Comparison of ENCODE assay signal across 27 cellular contexts in genomic region chr5:27080147-27080546, GRCh38. TPM values are rescaled to one million over a fixed set of nuclear protein-coding genes. Genes with fewer than 3 reads are reported as not detected.
DNase-seq lines count a peak whose midpoint lies in the region; ATAC-seq and TF ChIP-seq lines count a peak whose summit lies in the region.
"Had no signal": no experiment of that assay in that cellular context is flagged by ENCODE, and none has a peak within 500 bp of the region (broad histone marks: within the 10 kb centered on the region; RNA-seq: fewer than 3 reads in every experiment).

No MANE protein-coding gene starts in this region.

- peak; percentile 33 for DNase-seq in H9
- peak; percentile 17 for DNase-seq in WTC11 (ENCODE audit: low spot score)
- DNase-seq in mesendoderm = peak; percentile 10
- no peak for DNase-seq in activated naive CD8-positive, alpha-beta T cell treated with anti-CD3 and anti-CD28 coated beads, Interleukin-2, amount 50 U/mL, for 24 hours
- no peak for DNase-seq in brain microvascular endothelial cell
- no peak for DNase-seq in activated CD8-positive, alpha-beta memory T cell treated with anti-CD3 and anti-CD28 coated beads, Interleukin-2, amount 50 U/mL, for 4 hours
- DNase-seq: 8988T; ACHN; BE2C; C1 segment of cervical spinal cord; CD4-positive, alpha-beta memory T cell; CD4-positive, CD25-positive, alpha-beta regulatory T cell; CD8-positive, alpha-beta memory T cell; COR-L47; DMS 273 treated with DMSO at 0.1 percent for 48 hours; DMS153; DMS53; DMS79; DND-41; EL; GF-D8 had no signal

- no peaks in the 10 kb centered on the region for H3K23me2 ChIP-seq in H9 (ENCODE audit: insufficient read length, low read depth, low read length, poor library complexity, severe bottlenecking)

- H3T11ph ChIP-seq in H9 (ENCODE audit: low read length) = no peak overlapping the region

- H3K4me2 ChIP-seq in H9 (ENCODE audit: insufficient read depth, insufficient read length, low read length) (no peak overlapping the region), mesendoderm (ENCODE audit: low read length) (no peak overlapping the region)
- H3K4me2 ChIP-seq: BLaER1 had no signal

- no peaks in the 10 kb centered on the region for H3K9me3 ChIP-seq in H9 (ENCODE audit: control insufficient read depth, low read depth, low read length)
- H3K9me3 ChIP-seq: BE2C, BLaER1 had no signal

- H3K27ac Mint-ChIP-seq in H9 (no peak overlapping the region), WTC11 (no peak overlapping the region)
- no peak overlapping the region for H3K27ac Mint-ChIP-seq in activated naive CD8-positive, alpha-beta T cell treated with anti-CD3 and anti-CD28 coated beads, Interleukin-2, amount 50 U/mL, for 24 hours
- no peak overlapping the region for H3K27ac Mint-ChIP-seq in activated T-helper 17 cell treated with anti-CD3 and anti-CD28 coated beads, Interleukin-2, amount 50 U/mL, for 72 hours
- H3K27ac Mint-ChIP-seq: CD14-positive monocyte; CD4-positive, CD25-positive, alpha-beta regulatory T cell had no signal

- no peaks in the 10 kb centered on the region for H4K20me1 ChIP-seq in H9 (ENCODE audit: control insufficient read depth, insufficient read depth, insufficient read length)
- H4K20me1 ChIP-seq: BLaER1 had no signal

- in situ Hi-C loops in brain microvascular endothelial cell (cut with HindIII; ENCODE audit: low pct_ligation_motif_present, low sequenced_read_pairs) = no loop called here

- H3K4me3 ChIP-seq in mesendoderm (ENCODE audit: low read length) = no peak overlapping the region
- no peak overlapping the region for H3K4me3 ChIP-seq in brain microvascular endothelial cell (ENCODE audit: low read depth, low read length)
- H3K4me3 ChIP-seq: BLaER1 had no signal

- H3K27me3 Mint-ChIP-seq in H9 (ENCODE audit: low read depth) (no peaks in the 10 kb centered on the region), WTC11 (ENCODE audit: low read depth) (no peaks in the 10 kb centered on the region)
- no peaks in the 10 kb centered on the region for H3K27me3 Mint-ChIP-seq in activated naive CD8-positive, alpha-beta T cell treated with anti-CD3 and anti-CD28 coated beads, Interleukin-2, amount 50 U/mL, for 24 hours
- no peaks in the 10 kb centered on the region for H3K27me3 Mint-ChIP-seq in activated T-helper 17 cell treated with anti-CD3 and anti-CD28 coated beads, Interleukin-2, amount 50 U/mL, for 72 hours
- H3K27me3 Mint-ChIP-seq: CD4-positive, alpha-beta memory T cell; CD4-positive, CD25-positive, alpha-beta regulatory T cell; CD8-positive, alpha-beta memory T cell had no signal

- no peak overlapping the region for H3K56ac ChIP-seq in H9 (ENCODE audit: insufficient read length, low read depth, low read length)
- no peak overlapping the region for H3K56ac ChIP-seq in mesendoderm (ENCODE audit: low read length)

- no peak overlapping the region for H3K4ac ChIP-seq in H9 (ENCODE audit: low read depth, low read length)
- no peak overlapping the region for H3K4ac ChIP-seq in mesendoderm (ENCODE audit: low read depth, low read length)

- no peak overlapping the region for H2BK12ac ChIP-seq in H9 (ENCODE audit: insufficient read length, low read depth, low read length)

- no peak overlapping the region for H3K14ac ChIP-seq in H9 (ENCODE audit: insufficient read depth, low read length)

- H3K79me2 ChIP-seq in H9 (ENCODE audit: insufficient read depth, low read length) = no peaks in the 10 kb centered on the region
- no peaks in the 10 kb centered on the region for H3K79me2 ChIP-seq in mesendoderm (ENCODE audit: control insufficient read depth, insufficient read depth, low read length)

- no peak overlapping the region for H2BK20ac ChIP-seq in H9 (ENCODE audit: low read depth, low read length, poor library complexity, severe bottlenecking)

- no peaks in the 10 kb centered on the region for H3K36me3 ChIP-seq in mesendoderm (ENCODE audit: control insufficient read depth, insufficient read depth, low read length)
- H3K36me3 ChIP-seq in brain microvascular endothelial cell (replicated peaks) = no peaks in the 10 kb centered on the region
- H3K36me3 ChIP-seq: BE2C, BLaER1 had no signal

- H3K27ac ChIP-seq in H9 (ENCODE audit: insufficient read length, low read depth, low read length) (no peak overlapping the region), mesendoderm (ENCODE audit: low read depth, low read length) (no peak overlapping the region), brain microvascular endothelial cell (no peak overlapping the region)
- H3K27ac ChIP-seq: BLaER1 had no signal

- H3K27me3 ChIP-seq in H9 (ENCODE audit: insufficient read depth, low read length) = no peaks in the 10 kb centered on the region
- H3K27me3 ChIP-seq in mesendoderm (ENCODE audit: insufficient read depth, low read length, poor library complexity) = no peaks in the 10 kb centered on the region
- no peaks in the 10 kb centered on the region for H3K27me3 ChIP-seq in brain microvascular endothelial cell (replicated peaks)
- H3K27me3 ChIP-seq: BE2C, BLaER1 had no signal

- no peak overlapping the region for H3K4me3 Mint-ChIP-seq in H9
- H3K4me3 Mint-ChIP-seq in WTC11 = no peak overlapping the region
- no peak overlapping the region for H3K4me3 Mint-ChIP-seq in activated naive CD8-positive, alpha-beta T cell treated with anti-CD3 and anti-CD28 coated beads, Interleukin-2, amount 50 U/mL, for 24 hours
- H3K4me3 Mint-ChIP-seq in activated T-helper 17 cell treated with anti-CD3 and anti-CD28 coated beads, Interleukin-2, amount 50 U/mL, for 72 hours = no peak overlapping the region
- H3K4me3 Mint-ChIP-seq: CD14-positive monocyte; CD4-positive, alpha-beta memory T cell; CD4-positive, CD25-positive, alpha-beta regulatory T cell; CD8-positive, alpha-beta memory T cell had no signal

- no CpG with 5 or more reads among the region's 1 CpG for WGBS in H9 (ENCODE audit: extremely low coverage, insufficient read length, low lambda C conversion rate)
- no CpG with 5 or more reads among the region's 1 CpG for WGBS in mesendoderm (ENCODE audit: extremely low coverage, insufficient coverage, low lambda C conversion rate)

- H4K5ac ChIP-seq in H9 (ENCODE audit: insufficient read length, low read depth, low read length) (no peak overlapping the region), mesendoderm (ENCODE audit: low read length) (no peak overlapping the region)

- H4K8ac ChIP-seq in H9 (replicated peaks; ENCODE audit: insufficient read length, low read depth, low read length) (no peak overlapping the region), mesendoderm (ENCODE audit: low read depth, low read length) (no peak overlapping the region)

- H3K4me1 ChIP-seq in H9 (ENCODE audit: insufficient read depth, low read length) = no peaks in the 10 kb centered on the region; the same call in 1 of the 2 replicates
- no peaks in the 10 kb centered on the region for H3K4me1 ChIP-seq in mesendoderm (ENCODE audit: control insufficient read depth, low read depth, low read length)
- H3K4me1 ChIP-seq: BE2C, BLaER1 had no signal

- H3K23ac ChIP-seq in H9 (ENCODE audit: insufficient read length, low read depth, low read length) = no peak overlapping the region
- H3K23ac ChIP-seq in mesendoderm (ENCODE audit: low read length) = no peak overlapping the region

- H3K36me3 Mint-ChIP-seq in H9 (ENCODE audit: insufficient read depth in 1 of 3, low read depth in 3 of 3) = peaks cover 27 to 62% (median 29%) of the 10 kb centered on the region in 3 experiments
- H3K36me3 Mint-ChIP-seq in WTC11 = peaks cover 66% of the 10 kb centered on the region
- H3K36me3 Mint-ChIP-seq in activated naive CD8-positive, alpha-beta T cell treated with anti-CD3 and anti-CD28 coated beads, Interleukin-2, amount 50 U/mL, for 24 hours (ENCODE audit: low read depth) = no peaks in the 10 kb centered on the region
- no peaks in the 10 kb centered on the region for H3K36me3 Mint-ChIP-seq in activated T-helper 17 cell treated with anti-CD3 and anti-CD28 coated beads, Interleukin-2, amount 50 U/mL, for 72 hours (ENCODE audit: low read depth)
- H3K36me3 Mint-ChIP-seq: CD14-positive monocyte; CD4-positive, alpha-beta memory T cell; CD4-positive, CD25-positive, alpha-beta regulatory T cell; CD8-positive, alpha-beta memory T cell had no signal

- H3K9me3 Mint-ChIP-seq in H9 = peaks cover 32 to 42% of the 10 kb centered on the region in 2 experiments
- peaks cover 64% of the 10 kb centered on the region for H3K9me3 Mint-ChIP-seq in WTC11
- H3K9me3 Mint-ChIP-seq in activated naive CD8-positive, alpha-beta T cell treated with anti-CD3 and anti-CD28 coated beads, Interleukin-2, amount 50 U/mL, for 24 hours = peaks cover 17% of the 10 kb centered on the region
- H3K9me3 Mint-ChIP-seq in activated T-helper 17 cell treated with anti-CD3 and anti-CD28 coated beads, Interleukin-2, amount 50 U/mL, for 72 hours = peaks cover 5% of the 10 kb centered on the region

- H3K79me1 ChIP-seq in H9 (ENCODE audit: insufficient read depth, low read depth, low read length, poor library complexity, severe bottlenecking) = no peaks in the 10 kb centered on the region
- H3K79me1 ChIP-seq in mesendoderm (ENCODE audit: low read length) = no peaks in the 10 kb centered on the region

- H2AFZ ChIP-seq in H9 (ENCODE audit: low read length) = no peak overlapping the region

- H3K18ac ChIP-seq in H9 (ENCODE audit: insufficient read length, low read depth, low read length) (no peak overlapping the region), mesendoderm (ENCODE audit: low read length) (no peak overlapping the region)

- no peak for TF ChIP-seq CTCF in H9 (conservative IDR thresholded peaks at IDR 0.05)
- no peak for TF ChIP-seq CTCF in WTC11 (IDR thresholded peaks at IDR 0.05)
- no peak for TF ChIP-seq CTCF in brain microvascular endothelial cell (IDR thresholded peaks at IDR 0.05; ENCODE audit: low read depth, low read length, missing control alignments)

- peak; percentile 93 for ATAC-seq in WTC11
- no peak for ATAC-seq in activated naive CD8-positive, alpha-beta T cell treated with anti-CD3 and anti-CD28 coated beads, Interleukin-2, amount 50 U/mL, for 24 hours
- no peak for ATAC-seq in activated T-helper 17 cell treated with anti-CD3 and anti-CD28 coated beads, Interleukin-2, amount 50 U/mL, for 72 hours (replicated peaks)

- POLR2A ChIA-PET in WTC11 (lab: Charles Lee) = no interaction called here

- H2BK5ac ChIP-seq in H9 (ENCODE audit: insufficient read length, low read length) (no peak overlapping the region), mesendoderm (ENCODE audit: low read length) (no peak overlapping the region)

- H3K9ac ChIP-seq in H9 (ENCODE audit: extremely low read depth, insufficient read length, low read length) (no peak overlapping the region), mesendoderm (ENCODE audit: low read length) (no peak overlapping the region)
- H3K9ac ChIP-seq: BLaER1 had no signal

- H2BK120ac ChIP-seq in H9 (ENCODE audit: low read depth, low read length, poor library complexity, severe bottlenecking) (no peak overlapping the region), mesendoderm (ENCODE audit: low read depth, low read length) (no peak overlapping the region)

- no peak overlapping the region for H4K91ac ChIP-seq in H9 (ENCODE audit: insufficient read length, low read depth, low read length)

- CTCF ChIA-PET in WTC11 (lab: Charles Lee) = no interaction called here

- no peak overlapping the region for H2BK15ac ChIP-seq in H9 (ENCODE audit: low read depth, low read length)
- no peak overlapping the region for H2BK15ac ChIP-seq in mesendoderm (replicated peaks; ENCODE audit: low read depth)

- no peak overlapping the region for H2AK5ac ChIP-seq in H9 (ENCODE audit: insufficient read length, low read length)
- H2AK5ac ChIP-seq in mesendoderm (ENCODE audit: low read length) = no peak overlapping the region

- H3K4me1 Mint-ChIP-seq in H9 (peaks cover 25 to 42% of the 10 kb centered on the region in 2 experiments), WTC11 (peaks cover 36% of the 10 kb centered on the region)
- no peaks in the 10 kb centered on the region for H3K4me1 Mint-ChIP-seq in activated naive CD8-positive, alpha-beta T cell treated with anti-CD3 and anti-CD28 coated beads, Interleukin-2, amount 50 U/mL, for 24 hours
- no peaks in the 10 kb centered on the region for H3K4me1 Mint-ChIP-seq in activated T-helper 17 cell treated with anti-CD3 and anti-CD28 coated beads, Interleukin-2, amount 50 U/mL, for 72 hours
- H3K4me1 Mint-ChIP-seq: CD14-positive monocyte; CD4-positive, alpha-beta memory T cell; CD4-positive, CD25-positive, alpha-beta regulatory T cell; CD8-positive, alpha-beta memory T cell had no signal

RNA-seq across cellular contexts. Expression of gene CDH9, which starts 41.8 kb away (rescaled TPM):
- total RNA-seq in H9 (2021) (0.61 and 0.79 TPM in 2 replicates), WTC11 (2021) (0.07 to 0.48 TPM (median 0.21 TPM) in 3 replicates)
- polyA plus RNA-seq in mesendoderm (2013, experiment 1 of 2) = not detected
- polyA plus RNA-seq in mesendoderm (2013, experiment 2 of 2) = not detected
- total RNA-seq in activated T-helper 17 cell treated with anti-CD3 and anti-CD28 coated beads, Interleukin-2, amount 50 U/mL, for 72 hours = not detected
- total RNA-seq: A673; CD4-positive, alpha-beta memory T cell; CD4-positive, CD25-positive, alpha-beta regulatory T cell; CD8-positive, alpha-beta memory T cell; Daoy had no signal
- polyA plus RNA-seq: AG04450; CD14-positive monocyte; CD4-positive, alpha-beta memory T cell; CD4-positive, CD25-positive, alpha-beta regulatory T cell; CD8-positive, alpha-beta memory T cell had no signal

Comparison
In these comparisons a context has a peak if more than half of its experiments do, and no peak if none do; other contexts are left out.
1. DNase-seq: peak in H9 (single experiment), WTC11 (single experiment) and mesendoderm (single experiment); none in activated naive CD8-positive, alpha-beta T cell treated with anti-CD3 and anti-CD28 coated beads, Interleukin-2, amount 50 U/mL, for 24 hours (single experiment), brain microvascular endothelial cell (single experiment) and activated CD8-positive, alpha-beta memory T cell treated with anti-CD3 and anti-CD28 coated beads, Interleukin-2, amount 50 U/mL, for 4 hours (single experiment).